In the genomic region with DNA sequence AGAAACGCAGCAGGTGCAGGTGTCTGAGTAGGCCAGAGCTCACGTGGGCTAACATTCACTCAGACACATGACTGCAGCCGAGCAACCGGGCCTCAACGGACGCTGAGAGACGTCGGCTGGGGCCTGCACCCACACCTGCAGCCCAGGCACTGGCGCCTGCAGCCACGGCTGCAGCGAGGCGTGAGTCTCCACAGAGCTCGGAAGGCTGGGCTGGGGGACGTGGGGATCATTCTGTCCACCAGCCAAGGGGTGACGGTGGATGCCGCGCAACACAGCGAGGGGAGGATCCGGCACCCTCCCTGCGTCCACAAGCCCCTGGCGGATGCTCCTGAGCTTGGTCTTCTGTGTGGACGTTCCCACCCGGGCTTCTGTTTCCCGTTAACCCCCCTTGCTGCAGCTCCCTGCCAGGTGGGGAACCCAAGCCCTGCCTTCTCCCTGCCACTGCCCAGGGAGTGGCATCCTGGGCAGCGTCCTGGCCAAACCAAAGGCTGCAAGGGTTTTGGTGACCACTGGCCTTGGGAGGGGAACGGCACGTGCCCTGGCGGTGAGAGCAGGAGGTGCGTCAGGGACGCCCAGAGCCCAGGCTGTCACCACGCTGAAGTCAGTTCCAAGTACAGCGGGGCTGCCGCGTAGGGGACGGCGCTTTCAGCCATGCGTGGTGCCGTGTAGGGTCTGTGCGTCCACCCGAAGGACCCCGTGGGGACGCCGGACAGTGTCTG, we compare ENCODE assay signal across 23 cellular contexts. TPM values are rescaled to one million over a fixed set of nuclear protein-coding genes. Genes with fewer than 3 reads are reported as not detected.
DNase-seq lines count a peak whose midpoint lies in the region; ATAC-seq and TF ChIP-seq lines count a peak whose summit lies in the region.
"Had no signal": no experiment of that assay in that cellular context is flagged by ENCODE, and none has a peak within 500 bp of the region (broad histone marks: within the 10 kb centered on the region; RNA-seq: fewer than 3 reads in every experiment).

No MANE protein-coding gene starts in this region.

- peak overlapping the region in 1 of 10 experiments; percentile 14; a peak in 2 of 20 replicates for H3K4me3 ChIP-seq in BLaER1 treated with 17β-estradiol and CSF1 and Interleukin-3, amounts not matched to agents 10 nM and 100 nM
- peak overlapping the region; percentile 83 for H3K4me3 ChIP-seq in OCI-LY1 (ENCODE audit: low read depth, low read length, poor library complexity, severe bottlenecking)
- peak overlapping the region in 10 of 12 donors; percentile 10 to 39 (median 22) for H3K4me3 ChIP-seq in heart left ventricle
- peak overlapping the region in 1 of 2 donors; percentile 61 for H3K4me3 ChIP-seq in neuronal stem cell (ENCODE audit: low read length in 2 of 2)
- H3K4me3 ChIP-seq: breast epithelium, esophagus muscularis mucosa, SJSA1, thyroid gland had no signal

- peaks cover 24% of the 10 kb centered on the region for H3K79me1 ChIP-seq in neuronal stem cell (ENCODE audit: low read depth, low read length)

- peak overlapping the region in 6 of 11 experiments; percentile 9 to 74 (median 32); a peak in 7 of 22 replicates for H3K9ac ChIP-seq in BLaER1 treated with 17β-estradiol and CSF1 and Interleukin-3, amounts not matched to agents 10 nM and 100 nM
- peak overlapping the region; percentile 90 for H3K9ac ChIP-seq in OCI-LY1 (ENCODE audit: low read length)
- no peak overlapping the region for H3K9ac ChIP-seq in neuronal stem cell (ENCODE audit: low read depth, low read length, poor library complexity)

- H3K4me1 ChIP-seq in BLaER1 treated with 17β-estradiol and CSF1 and Interleukin-3, amounts not matched to agents 10 nM and 100 nM, result peaks cover 45 to 85% (median 82%) of the 10 kb centered on the region in 10 experiments
- H3K4me1 ChIP-seq in OCI-LY1 (ENCODE audit: insufficient read depth, low read length, severe bottlenecking), result peaks cover 65% of the 10 kb centered on the region
- H3K4me1 ChIP-seq in heart left ventricle, result peaks cover 0 to 50% (median 13%) of the 10 kb centered on the region in 12 donors
- peaks cover 17 to 19% of the 10 kb centered on the region in 2 donors for H3K4me1 ChIP-seq in neuronal stem cell (ENCODE audit: control insufficient read depth in 2 of 2, insufficient read depth in 1 of 2, low read depth in 1 of 2, low read length in 2 of 2)
- H3K4me1 ChIP-seq: SJSA1 had no signal

- H3K36me3 ChIP-seq in BLaER1 treated with 17β-estradiol and CSF1 and Interleukin-3, amounts not matched to agents 10 nM and 100 nM, result no peaks in the 10 kb centered on the region
- H3K36me3 ChIP-seq in OCI-LY1 (ENCODE audit: insufficient read depth, low read length) (peaks cover 12% of the 10 kb centered on the region), heart left ventricle (no peaks in the 10 kb centered on the region), neuronal stem cell (replicated peaks in 1 of 2; ENCODE audit: control insufficient read depth in 2 of 2, insufficient read depth in 2 of 2, low read length in 2 of 2) (peaks cover 1 to 4% of the 10 kb centered on the region in 2 donors)
- H3K36me3 ChIP-seq: breast epithelium, esophagus muscularis mucosa, SJSA1, thyroid gland had no signal

- H2BK12ac ChIP-seq in neuronal stem cell (ENCODE audit: low read length), result peak overlapping the region; percentile 86

- 47 to 70% (median 58%) methylated on average over 24 to 43 of the region's 43 CpGs for WGBS in heart left ventricle, 4 donors
- no CpG with 5 or more reads among the region's 43 CpGs for WGBS in neuronal stem cell (ENCODE audit: extremely low coverage in 2 of 2, insufficient read length in 2 of 2, insufficient replicate concordance in 1 of 2), 2 donors

- no peak overlapping the region for H2BK5ac ChIP-seq in neuronal stem cell (ENCODE audit: low read length)

- H2BK15ac ChIP-seq in neuronal stem cell (ENCODE audit: low read length), result no peak overlapping the region

- H3K36me3 Mint-ChIP-seq in activated naive CD8-positive, alpha-beta T cell treated with anti-CD3 and anti-CD28 coated beads, Interleukin-2, amount 50 U/mL, for 24 hours (ENCODE audit: low read depth), result peaks cover 4% of the 10 kb centered on the region

- no peak overlapping the region for H3K18ac ChIP-seq in neuronal stem cell (ENCODE audit: low read length)

- H2BK120ac ChIP-seq in neuronal stem cell (ENCODE audit: low read depth, low read length), result no peak overlapping the region

- H4K20me1 ChIP-seq in BLaER1 treated with 17β-estradiol and CSF1 and Interleukin-3, amounts not matched to agents 10 nM and 100 nM, result peaks cover 35 to 72% (median 61%) of the 10 kb centered on the region in 11 experiments
- H4K20me1 ChIP-seq in OCI-LY1 (ENCODE audit: insufficient read depth, low read length), result no peaks in the 10 kb centered on the region

- H3K4me1 Mint-ChIP-seq in activated naive CD8-positive, alpha-beta T cell treated with anti-CD3 and anti-CD28 coated beads, Interleukin-2, amount 50 U/mL, for 24 hours, result peaks cover 30% of the 10 kb centered on the region

- peak in 4 of 5 donors; percentile 48 to 78 (median 72) for DNase-seq in heart left ventricle
- no peak for DNase-seq in neuronal stem cell (ENCODE audit: low spot score)
- no peak for DNase-seq in NCI-H2107 (lab: John Stamatoyannopoulos, UW)
- DNase-seq in activated naive CD8-positive, alpha-beta T cell treated with anti-CD3 and anti-CD28 coated beads, Interleukin-2, amount 50 U/mL, for 24 hours, result no peak
- no peak for DNase-seq in NCI-H510A treated with DMSO at 0.1 percent for 48 hours (lab: John Stamatoyannopoulos, UW)
- DNase-seq: CD4-positive, CD25-positive, alpha-beta regulatory T cell; GOT3; KG1; NCI-H1092; NCI-H526 treated with DMSO at 0.1 percent for 48 hours; stimulated activated CD4-positive, alpha-beta T cell treated with anti-CD3 and anti-CD28 coated beads, Interleukin-12 subunit alpha, Interleukin-12 subunit beta, amount 100 ng/mL, for 4 hours; T-helper 9 cell; thyroid gland had no signal

- no peak overlapping the region for H3K27ac Mint-ChIP-seq in activated naive CD8-positive, alpha-beta T cell treated with anti-CD3 and anti-CD28 coated beads, Interleukin-2, amount 50 U/mL, for 24 hours
- H3K27ac Mint-ChIP-seq: activated T-helper 2 cell treated with anti-CD3 and anti-CD28 coated beads, Interferon-gamma antibody, Interleukin-2, Interleukin-4, amounts not matched to agents 10 μg/mL and 5 μg/mL and 100 μg/mL, durations not matched to agents 14 hours and 24 hours and 36 hours; CD4-positive, CD25-positive, alpha-beta regulatory T cell; progenitor cell of endocrine pancreas had no signal

- no peaks in the 10 kb centered on the region for H3K9me3 Mint-ChIP-seq in activated naive CD8-positive, alpha-beta T cell treated with anti-CD3 and anti-CD28 coated beads, Interleukin-2, amount 50 U/mL, for 24 hours
- H3K9me3 Mint-ChIP-seq: activated T-helper 2 cell treated with anti-CD3 and anti-CD28 coated beads, Interferon-gamma antibody, Interleukin-2, Interleukin-4, amounts not matched to agents 10 μg/mL and 5 μg/mL and 100 μg/mL, durations not matched to agents 14 hours and 24 hours and 36 hours had no signal

- peaks cover 0 to 5% (median 0%) of the 10 kb centered on the region in 11 experiments; a peak in 1 of 22 replicates for H3K9me3 ChIP-seq in BLaER1 treated with 17β-estradiol and CSF1 and Interleukin-3, amounts not matched to agents 10 nM and 100 nM (replicated peaks in 1 of 11)
- H3K9me3 ChIP-seq in OCI-LY1 (ENCODE audit: low read length) (no peaks in the 10 kb centered on the region), heart left ventricle (no peaks in the 10 kb centered on the region), neuronal stem cell (replicated peaks in 1 of 2; ENCODE audit: control insufficient read depth in 2 of 2, insufficient read depth in 1 of 2, low read depth in 1 of 2, low read length in 2 of 2) (no peaks in the 10 kb centered on the region)
- H3K9me3 ChIP-seq: breast epithelium, esophagus muscularis mucosa, thyroid gland had no signal

- H4K8ac ChIP-seq in neuronal stem cell (ENCODE audit: low read depth, low read length), result no peak overlapping the region

- H3K4ac ChIP-seq in neuronal stem cell (ENCODE audit: low read length), result no peak overlapping the region

- H3K4me3 Mint-ChIP-seq in activated naive CD8-positive, alpha-beta T cell treated with anti-CD3 and anti-CD28 coated beads, Interleukin-2, amount 50 U/mL, for 24 hours, result no peak overlapping the region
- H3K4me3 Mint-ChIP-seq: CD4-positive, CD25-positive, alpha-beta regulatory T cell had no signal

- H2AFZ ChIP-seq in OCI-LY1 (ENCODE audit: low read length), result no peak overlapping the region
- H2AFZ ChIP-seq in neuronal stem cell (ENCODE audit: low read length), result no peak overlapping the region

- peaks cover 14% of the 10 kb centered on the region for H3K79me2 ChIP-seq in OCI-LY1 (ENCODE audit: insufficient read depth, low read length)

- ATAC-seq in heart left ventricle (peak; percentile 59 to 70 (median 60)), HG03439 (IDR thresholded peaks at IDR 0.05; ENCODE audit: unreplicated experiment) (no peak)
- no peak for ATAC-seq in activated naive CD8-positive, alpha-beta T cell treated with anti-CD3 and anti-CD28 coated beads, Interleukin-2, amount 50 U/mL, for 24 hours
- ATAC-seq: activated CD4-positive, CD25-positive, alpha-beta regulatory T cell treated with anti-CD3 and anti-CD28 coated beads, Interleukin-2, amount 50 U/mL, for 24 hours had no signal

- no peaks in the 10 kb centered on the region for H3F3A ChIP-seq in OCI-LY1 (ENCODE audit: insufficient read depth, low read length)

- TF ChIP-seq POLR2A in heart left ventricle (IDR thresholded peaks at IDR 0.05), result peak in 1 of 2 donors; percentile 15

- H3K27me3 Mint-ChIP-seq in activated naive CD8-positive, alpha-beta T cell treated with anti-CD3 and anti-CD28 coated beads, Interleukin-2, amount 50 U/mL, for 24 hours, result peaks cover 24% of the 10 kb centered on the region

- peak; percentile 53 for TF ChIP-seq CTCF in OCI-LY1 (IDR thresholded peaks at IDR 0.05; ENCODE audit: low read length)
- peak in 5 of 12 donors; percentile 13 to 37 (median 22) for TF ChIP-seq CTCF in heart left ventricle (IDR thresholded peaks at IDR 0.05)

- peaks cover 48 to 58% (median 52%) of the 10 kb centered on the region in 11 experiments for H3K27me3 ChIP-seq in BLaER1 treated with 17β-estradiol and CSF1 and Interleukin-3, amounts not matched to agents 10 nM and 100 nM
- H3K27me3 ChIP-seq in OCI-LY1 (ENCODE audit: insufficient read depth, low read length) (peaks cover 5% of the 10 kb centered on the region; the same call in 1 of the 2 replicates), heart left ventricle (peaks cover 0 to 27% (median 3%) of the 10 kb centered on the region in 9 donors), neuronal stem cell (ENCODE audit: control insufficient read depth in 3 of 3, insufficient read depth in 3 of 3, low read depth in 1 of 3, low read length in 3 of 3) (peaks cover 0 to 15% (median 0%) of the 10 kb centered on the region in 3 experiments)
- H3K27me3 ChIP-seq: SJSA1 had no signal

- peak overlapping the region; percentile 52 for H2AK5ac ChIP-seq in neuronal stem cell (ENCODE audit: low read depth, low read length)

- intact Hi-C loops in heart left ventricle (cut with DNase I), result loop anchor here in 1 of 10 donors (5.0 kb wide), 1 partner anchor 42 kb away; no protein-coding TSS in a partner anchor

- H4K91ac ChIP-seq in neuronal stem cell (ENCODE audit: low read depth, low read length, poor library complexity), result no peak overlapping the region

- H3K14ac ChIP-seq in neuronal stem cell (ENCODE audit: low read length), result no peak overlapping the region

- peak overlapping the region; percentile 89 for H3K23ac ChIP-seq in neuronal stem cell (ENCODE audit: low read depth, low read length, poor library complexity)

- H3K4me2 ChIP-seq in BLaER1 treated with 17β-estradiol and CSF1 and Interleukin-3, amounts not matched to agents 10 nM and 100 nM, result peak overlapping the region; percentile 41 to 97 (median 95); a peak in 20 of 22 replicates
- H3K4me2 ChIP-seq in OCI-LY1 (ENCODE audit: low read length) (peak overlapping the region; percentile 65), neuronal stem cell (ENCODE audit: insufficient read depth, low read length, poor library complexity, severe bottlenecking) (no peak overlapping the region)

- peak overlapping the region in 2 of 11 experiments; percentile 5 to 78; a peak in 1 of 22 replicates for H3K27ac ChIP-seq in BLaER1 treated with 17β-estradiol and CSF1 and Interleukin-3, amounts not matched to agents 10 nM and 100 nM
- peak overlapping the region; percentile 97 for H3K27ac ChIP-seq in OCI-LY1 (ENCODE audit: low read depth, low read length, poor library complexity, severe bottlenecking)
- peak overlapping the region; percentile 77 to 96 (median 88) for H3K27ac ChIP-seq in heart left ventricle
- no peak overlapping the region for H3K27ac ChIP-seq in neuronal stem cell (replicated peaks; ENCODE audit: low read length)
- H3K27ac ChIP-seq: breast epithelium, esophagus muscularis mucosa, HL-60, SJSA1, thyroid gland had no signal

- H3K9me2 ChIP-seq in OCI-LY1 (ENCODE audit: low read depth, low read length), result no peaks in the 10 kb centered on the region

RNA-seq across cellular contexts. Expression of a gene that starts 16.3 kb away (rescaled TPM):
- 100 to 1,000 TPM in 8 of 9 donors, 10 to 100 TPM in 1; 98.3 to 186 (median 113) TPM for total RNA-seq in heart left ventricle
- polyA plus RNA-seq in heart left ventricle, result 100 to 1,000 TPM in 1 of 2 donors, 10 to 100 TPM in 1; 60.9 to 181 TPM
- polyA plus RNA-seq in neuronal stem cell (2013, experiment 1 of 2), result 57.0 TPM
- polyA plus RNA-seq in neuronal stem cell (2013, experiment 2 of 2), result 53.8 TPM

RNA-seq across cellular contexts. Expression of a gene that starts 51.8 kb away (rescaled TPM):
- 10 to 100 TPM; 31.3 to 71.5 (median 47.5) TPM for total RNA-seq in heart left ventricle
- polyA plus RNA-seq in heart left ventricle, result 100 to 1,000 TPM in 1 of 2 donors, 10 to 100 TPM in 1; 50.6 to 102 TPM
- 42.2 TPM for polyA plus RNA-seq in neuronal stem cell (2013, experiment 1 of 2)
- 42.0 TPM for polyA plus RNA-seq in neuronal stem cell (2013, experiment 2 of 2)

Comparison
In these comparisons a context has a peak if more than half of its experiments do, and no peak if none do; other contexts are left out.
1. ATAC-seq: peak in heart left ventricle (4 of 4); none in HG03439 (single experiment) and activated naive CD8-positive, alpha-beta T cell treated with anti-CD3 and anti-CD28 coated beads, Interleukin-2, amount 50 U/mL, for 24 hours (single experiment).
2. DNase-seq: peak in heart left ventricle (4 of 5); none in neuronal stem cell (single experiment), NCI-H2107 (single experiment), activated naive CD8-positive, alpha-beta T cell treated with anti-CD3 and anti-CD28 coated beads, Interleukin-2, amount 50 U/mL, for 24 hours (single experiment) and NCI-H510A treated with DMSO at 0.1 percent for 48 hours (single experiment).